In the genomic region with DNA sequence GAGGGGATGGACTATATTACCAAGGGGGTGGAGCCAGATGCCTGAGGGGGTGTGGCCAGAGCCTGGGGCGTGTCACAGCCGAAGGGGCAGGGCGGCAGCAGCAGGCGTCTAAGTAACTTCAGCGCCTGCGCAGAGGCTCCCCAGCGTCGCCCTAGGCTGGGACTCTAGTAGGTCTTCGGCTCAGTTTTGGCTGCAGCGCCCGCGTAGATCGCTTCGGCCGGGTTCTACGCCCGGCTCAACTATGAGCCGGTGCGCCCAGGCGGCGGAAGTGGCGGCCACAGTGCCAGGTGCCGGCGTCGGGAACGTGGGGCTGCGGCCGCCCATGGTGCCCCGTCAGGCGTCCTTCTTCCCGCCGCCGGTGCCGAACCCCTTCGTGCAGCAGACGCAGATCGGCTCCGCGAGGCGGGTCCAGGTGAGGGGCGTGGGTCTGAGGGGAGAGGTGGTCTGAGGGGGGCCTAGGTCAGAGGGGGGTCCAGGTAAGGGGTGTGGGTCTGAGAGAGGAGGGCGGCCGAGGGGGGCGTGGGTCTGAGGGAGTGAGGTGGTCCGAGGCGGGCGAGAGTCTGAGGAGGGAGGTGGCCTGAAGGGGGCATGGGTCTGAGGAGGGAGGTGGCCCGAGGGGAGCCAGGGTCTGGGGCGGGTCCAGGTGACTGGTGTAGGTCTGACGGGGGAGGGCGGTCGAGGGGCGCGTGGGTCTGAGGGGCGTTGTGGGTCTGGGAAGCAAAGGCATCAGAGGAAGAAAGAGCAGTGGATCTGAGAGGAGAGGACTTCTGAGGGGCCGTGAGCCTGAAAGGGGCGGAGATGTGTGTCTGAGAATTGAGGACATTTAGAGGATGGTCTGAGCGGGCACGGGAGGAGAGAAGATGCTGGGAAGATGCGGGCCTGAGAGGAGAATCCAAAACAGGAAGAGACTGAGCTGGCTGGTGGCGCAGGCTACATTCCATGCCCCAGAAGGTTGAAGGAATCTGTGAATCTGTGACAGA, we compare ENCODE assay signal across 1 cellular context.
TF ChIP-seq lines count a peak whose summit lies in the region.

A gene with protein sequence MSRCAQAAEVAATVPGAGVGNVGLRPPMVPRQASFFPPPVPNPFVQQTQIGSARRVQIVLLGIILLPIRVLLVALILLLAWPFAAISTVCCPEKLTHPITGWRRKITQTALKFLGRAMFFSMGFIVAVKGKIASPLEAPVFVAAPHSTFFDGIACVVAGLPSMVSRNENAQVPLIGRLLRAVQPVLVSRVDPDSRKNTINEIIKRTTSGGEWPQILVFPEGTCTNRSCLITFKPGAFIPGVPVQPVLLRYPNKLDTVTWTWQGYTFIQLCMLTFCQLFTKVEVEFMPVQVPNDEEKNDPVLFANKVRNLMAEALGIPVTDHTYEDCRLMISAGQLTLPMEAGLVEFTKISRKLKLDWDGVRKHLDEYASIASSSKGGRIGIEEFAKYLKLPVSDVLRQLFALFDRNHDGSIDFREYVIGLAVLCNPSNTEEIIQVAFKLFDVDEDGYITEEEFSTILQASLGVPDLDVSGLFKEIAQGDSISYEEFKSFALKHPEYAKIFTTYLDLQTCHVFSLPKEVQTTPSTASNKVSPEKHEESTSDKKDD (plus strand): TSS at position 132 of the 980 bp plus-strand sequence. CDS start 110 bp downstream, at position 242.

TF ChIP-seq in HepG2, 621 proteins besides CTCF, POLR2A, EP300 and RAD21 (continued from another document and continues in another):
- TF ChIP-seq, protein P1, sequence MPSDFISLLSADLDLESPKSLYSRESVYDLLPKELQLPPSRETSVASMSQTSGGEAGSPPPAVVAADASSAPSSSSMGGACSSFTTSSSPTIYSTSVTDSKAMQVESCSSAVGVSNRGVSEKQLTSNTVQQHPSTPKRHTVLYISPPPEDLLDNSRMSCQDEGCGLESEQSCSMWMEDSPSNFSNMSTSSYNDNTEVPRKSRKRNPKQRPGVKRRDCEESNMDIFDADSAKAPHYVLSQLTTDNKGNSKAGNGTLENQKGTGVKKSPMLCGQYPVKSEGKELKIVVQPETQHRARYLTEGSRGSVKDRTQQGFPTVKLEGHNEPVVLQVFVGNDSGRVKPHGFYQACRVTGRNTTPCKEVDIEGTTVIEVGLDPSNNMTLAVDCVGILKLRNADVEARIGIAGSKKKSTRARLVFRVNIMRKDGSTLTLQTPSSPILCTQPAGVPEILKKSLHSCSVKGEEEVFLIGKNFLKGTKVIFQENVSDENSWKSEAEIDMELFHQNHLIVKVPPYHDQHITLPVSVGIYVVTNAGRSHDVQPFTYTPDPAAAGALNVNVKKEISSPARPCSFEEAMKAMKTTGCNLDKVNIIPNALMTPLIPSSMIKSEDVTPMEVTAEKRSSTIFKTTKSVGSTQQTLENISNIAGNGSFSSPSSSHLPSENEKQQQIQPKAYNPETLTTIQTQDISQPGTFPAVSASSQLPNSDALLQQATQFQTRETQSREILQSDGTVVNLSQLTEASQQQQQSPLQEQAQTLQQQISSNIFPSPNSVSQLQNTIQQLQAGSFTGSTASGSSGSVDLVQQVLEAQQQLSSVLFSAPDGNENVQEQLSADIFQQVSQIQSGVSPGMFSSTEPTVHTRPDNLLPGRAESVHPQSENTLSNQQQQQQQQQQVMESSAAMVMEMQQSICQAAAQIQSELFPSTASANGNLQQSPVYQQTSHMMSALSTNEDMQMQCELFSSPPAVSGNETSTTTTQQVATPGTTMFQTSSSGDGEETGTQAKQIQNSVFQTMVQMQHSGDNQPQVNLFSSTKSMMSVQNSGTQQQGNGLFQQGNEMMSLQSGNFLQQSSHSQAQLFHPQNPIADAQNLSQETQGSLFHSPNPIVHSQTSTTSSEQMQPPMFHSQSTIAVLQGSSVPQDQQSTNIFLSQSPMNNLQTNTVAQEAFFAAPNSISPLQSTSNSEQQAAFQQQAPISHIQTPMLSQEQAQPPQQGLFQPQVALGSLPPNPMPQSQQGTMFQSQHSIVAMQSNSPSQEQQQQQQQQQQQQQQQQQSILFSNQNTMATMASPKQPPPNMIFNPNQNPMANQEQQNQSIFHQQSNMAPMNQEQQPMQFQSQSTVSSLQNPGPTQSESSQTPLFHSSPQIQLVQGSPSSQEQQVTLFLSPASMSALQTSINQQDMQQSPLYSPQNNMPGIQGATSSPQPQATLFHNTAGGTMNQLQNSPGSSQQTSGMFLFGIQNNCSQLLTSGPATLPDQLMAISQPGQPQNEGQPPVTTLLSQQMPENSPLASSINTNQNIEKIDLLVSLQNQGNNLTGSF (CRISPR knock-in tag; IDR thresholded peaks at IDR 0.05) = no peak; the same call in 1 of the 2 replicates
- TF ChIP-seq ZFX (CRISPR knock-in tag; IDR thresholded peaks at IDR 0.05; ENCODE audit: low read depth) (peak; percentile 40; the same call in 1 of the 2 replicates), SKI (IDR thresholded peaks at IDR 0.05; ENCODE audit: partially characterized antibody) (no peak), ZFP41 (CRISPR knock-in tag; IDR thresholded peaks at IDR 0.05; ENCODE audit: borderline replicate concordance) (no peak), ZNF75D (CRISPR knock-in tag; IDR thresholded peaks at IDR 0.05; ENCODE audit: borderline replicate concordance) (no peak), ZNF446 (CRISPR knock-in tag; IDR thresholded peaks at IDR 0.05) (no peak), SRSF1 (optimal IDR thresholded peaks at IDR 0.05; ENCODE audit: low read depth, low read length) (no peak), FOSL2 (CRISPR knock-in tag; IDR thresholded peaks at IDR 0.05) (no peak), ZNF430 (CRISPR knock-in tag; IDR thresholded peaks at IDR 0.05) (peak; percentile 61), MIXL1 (CRISPR knock-in tag; IDR thresholded peaks at IDR 0.05) (no peak), ZBTB1 (CRISPR knock-in tag; IDR thresholded peaks at IDR 0.05; ENCODE audit: borderline replicate concordance) (no peak), ZMYM2 (CRISPR knock-in tag; IDR thresholded peaks at IDR 0.05) (peak; percentile 64; the same call in 1 of the 2 replicates), TBX3 (IDR thresholded peaks at IDR 0.05; ENCODE audit: borderline replicate concordance) (no peak), KLF6 (CRISPR knock-in tag; IDR thresholded peaks at IDR 0.05) (no peak), GATAD2A (CRISPR knock-in tag; IDR thresholded peaks at IDR 0.05) (no peak), RXRA (CRISPR knock-in tag; IDR thresholded peaks at IDR 0.05) (no peak), ZMYM3 (CRISPR knock-in tag; IDR thresholded peaks at IDR 0.05) (no peak; the same call in 1 of the 2 replicates), ARNT2 (CRISPR knock-in tag; IDR thresholded peaks at IDR 0.05; ENCODE audit: low read depth) (no peak), ZNF333 (CRISPR knock-in tag; IDR thresholded peaks at IDR 0.05; ENCODE audit: borderline replicate concordance) (no peak), DNMT3B (CRISPR knock-in tag; conservative IDR thresholded peaks at IDR 0.05) (no peak)
- TF ChIP-seq, protein P2, sequence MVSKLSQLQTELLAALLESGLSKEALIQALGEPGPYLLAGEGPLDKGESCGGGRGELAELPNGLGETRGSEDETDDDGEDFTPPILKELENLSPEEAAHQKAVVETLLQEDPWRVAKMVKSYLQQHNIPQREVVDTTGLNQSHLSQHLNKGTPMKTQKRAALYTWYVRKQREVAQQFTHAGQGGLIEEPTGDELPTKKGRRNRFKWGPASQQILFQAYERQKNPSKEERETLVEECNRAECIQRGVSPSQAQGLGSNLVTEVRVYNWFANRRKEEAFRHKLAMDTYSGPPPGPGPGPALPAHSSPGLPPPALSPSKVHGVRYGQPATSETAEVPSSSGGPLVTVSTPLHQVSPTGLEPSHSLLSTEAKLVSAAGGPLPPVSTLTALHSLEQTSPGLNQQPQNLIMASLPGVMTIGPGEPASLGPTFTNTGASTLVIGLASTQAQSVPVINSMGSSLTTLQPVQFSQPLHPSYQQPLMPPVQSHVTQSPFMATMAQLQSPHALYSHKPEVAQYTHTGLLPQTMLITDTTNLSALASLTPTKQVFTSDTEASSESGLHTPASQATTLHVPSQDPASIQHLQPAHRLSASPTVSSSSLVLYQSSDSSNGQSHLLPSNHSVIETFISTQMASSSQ (IDR thresholded peaks at IDR 0.05; ENCODE audit: low read depth) = no peak
- TF ChIP-seq, protein P2 (CRISPR knock-in tag; IDR thresholded peaks at IDR 0.05; ENCODE audit: borderline replicate concordance) = no peak; the same call in 1 of the 2 replicates
- TF ChIP-seq, protein P3, sequence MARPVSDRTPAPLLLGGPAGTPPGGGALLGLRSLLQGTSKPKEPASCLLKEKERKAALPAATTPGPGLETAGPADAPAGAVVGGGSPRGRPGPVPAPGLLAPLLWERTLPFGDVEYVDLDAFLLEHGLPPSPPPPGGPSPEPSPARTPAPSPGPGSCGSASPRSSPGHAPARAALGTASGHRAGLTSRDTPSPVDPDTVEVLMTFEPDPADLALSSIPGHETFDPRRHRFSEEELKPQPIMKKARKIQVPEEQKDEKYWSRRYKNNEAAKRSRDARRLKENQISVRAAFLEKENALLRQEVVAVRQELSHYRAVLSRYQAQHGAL (CRISPR knock-in tag; IDR thresholded peaks at IDR 0.05; ENCODE audit: not compliant biosample characterization) = peak; percentile 59
- TF ChIP-seq, protein P4, sequence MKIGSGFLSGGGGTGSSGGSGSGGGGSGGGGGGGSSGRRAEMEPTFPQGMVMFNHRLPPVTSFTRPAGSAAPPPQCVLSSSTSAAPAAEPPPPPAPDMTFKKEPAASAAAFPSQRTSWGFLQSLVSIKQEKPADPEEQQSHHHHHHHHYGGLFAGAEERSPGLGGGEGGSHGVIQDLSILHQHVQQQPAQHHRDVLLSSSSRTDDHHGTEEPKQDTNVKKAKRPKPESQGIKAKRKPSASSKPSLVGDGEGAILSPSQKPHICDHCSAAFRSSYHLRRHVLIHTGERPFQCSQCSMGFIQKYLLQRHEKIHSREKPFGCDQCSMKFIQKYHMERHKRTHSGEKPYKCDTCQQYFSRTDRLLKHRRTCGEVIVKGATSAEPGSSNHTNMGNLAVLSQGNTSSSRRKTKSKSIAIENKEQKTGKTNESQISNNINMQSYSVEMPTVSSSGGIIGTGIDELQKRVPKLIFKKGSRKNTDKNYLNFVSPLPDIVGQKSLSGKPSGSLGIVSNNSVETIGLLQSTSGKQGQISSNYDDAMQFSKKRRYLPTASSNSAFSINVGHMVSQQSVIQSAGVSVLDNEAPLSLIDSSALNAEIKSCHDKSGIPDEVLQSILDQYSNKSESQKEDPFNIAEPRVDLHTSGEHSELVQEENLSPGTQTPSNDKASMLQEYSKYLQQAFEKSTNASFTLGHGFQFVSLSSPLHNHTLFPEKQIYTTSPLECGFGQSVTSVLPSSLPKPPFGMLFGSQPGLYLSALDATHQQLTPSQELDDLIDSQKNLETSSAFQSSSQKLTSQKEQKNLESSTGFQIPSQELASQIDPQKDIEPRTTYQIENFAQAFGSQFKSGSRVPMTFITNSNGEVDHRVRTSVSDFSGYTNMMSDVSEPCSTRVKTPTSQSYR (CRISPR knock-in tag; IDR thresholded peaks at IDR 0.05; ENCODE audit: borderline replicate concordance) = no peak
- TF ChIP-seq, protein P5, sequence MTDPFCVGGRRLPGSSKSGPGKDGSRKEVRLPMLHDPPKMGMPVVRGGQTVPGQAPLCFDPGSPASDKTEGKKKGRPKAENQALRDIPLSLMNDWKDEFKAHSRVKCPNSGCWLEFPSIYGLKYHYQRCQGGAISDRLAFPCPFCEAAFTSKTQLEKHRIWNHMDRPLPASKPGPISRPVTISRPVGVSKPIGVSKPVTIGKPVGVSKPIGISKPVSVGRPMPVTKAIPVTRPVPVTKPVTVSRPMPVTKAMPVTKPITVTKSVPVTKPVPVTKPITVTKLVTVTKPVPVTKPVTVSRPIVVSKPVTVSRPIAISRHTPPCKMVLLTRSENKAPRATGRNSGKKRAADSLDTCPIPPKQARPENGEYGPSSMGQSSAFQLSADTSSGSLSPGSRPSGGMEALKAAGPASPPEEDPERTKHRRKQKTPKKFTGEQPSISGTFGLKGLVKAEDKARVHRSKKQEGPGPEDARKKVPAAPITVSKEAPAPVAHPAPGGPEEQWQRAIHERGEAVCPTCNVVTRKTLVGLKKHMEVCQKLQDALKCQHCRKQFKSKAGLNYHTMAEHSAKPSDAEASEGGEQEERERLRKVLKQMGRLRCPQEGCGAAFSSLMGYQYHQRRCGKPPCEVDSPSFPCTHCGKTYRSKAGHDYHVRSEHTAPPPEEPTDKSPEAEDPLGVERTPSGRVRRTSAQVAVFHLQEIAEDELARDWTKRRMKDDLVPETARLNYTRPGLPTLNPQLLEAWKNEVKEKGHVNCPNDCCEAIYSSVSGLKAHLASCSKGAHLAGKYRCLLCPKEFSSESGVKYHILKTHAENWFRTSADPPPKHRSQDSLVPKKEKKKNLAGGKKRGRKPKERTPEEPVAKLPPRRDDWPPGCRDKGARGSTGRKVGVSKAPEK (CRISPR knock-in tag; IDR thresholded peaks at IDR 0.05; ENCODE audit: borderline replicate concordance) = no peak
- TF ChIP-seq, protein P6, sequence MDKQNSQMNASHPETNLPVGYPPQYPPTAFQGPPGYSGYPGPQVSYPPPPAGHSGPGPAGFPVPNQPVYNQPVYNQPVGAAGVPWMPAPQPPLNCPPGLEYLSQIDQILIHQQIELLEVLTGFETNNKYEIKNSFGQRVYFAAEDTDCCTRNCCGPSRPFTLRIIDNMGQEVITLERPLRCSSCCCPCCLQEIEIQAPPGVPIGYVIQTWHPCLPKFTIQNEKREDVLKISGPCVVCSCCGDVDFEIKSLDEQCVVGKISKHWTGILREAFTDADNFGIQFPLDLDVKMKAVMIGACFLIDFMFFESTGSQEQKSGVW (CRISPR knock-in tag; IDR thresholded peaks at IDR 0.05; ENCODE audit: borderline replicate concordance) = no peak
- TF ChIP-seq, protein P7, sequence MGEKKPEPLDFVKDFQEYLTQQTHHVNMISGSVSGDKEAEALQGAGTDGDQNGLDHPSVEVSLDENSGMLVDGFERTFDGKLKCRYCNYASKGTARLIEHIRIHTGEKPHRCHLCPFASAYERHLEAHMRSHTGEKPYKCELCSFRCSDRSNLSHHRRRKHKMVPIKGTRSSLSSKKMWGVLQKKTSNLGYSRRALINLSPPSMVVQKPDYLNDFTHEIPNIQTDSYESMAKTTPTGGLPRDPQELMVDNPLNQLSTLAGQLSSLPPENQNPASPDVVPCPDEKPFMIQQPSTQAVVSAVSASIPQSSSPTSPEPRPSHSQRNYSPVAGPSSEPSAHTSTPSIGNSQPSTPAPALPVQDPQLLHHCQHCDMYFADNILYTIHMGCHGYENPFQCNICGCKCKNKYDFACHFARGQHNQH (CRISPR knock-in tag; IDR thresholded peaks at IDR 0.05) = peak; percentile 40; the same call in 1 of the 2 replicates
